Comparison of ENCODE assay signal across 26 cellular contexts in the genomic region with DNA sequence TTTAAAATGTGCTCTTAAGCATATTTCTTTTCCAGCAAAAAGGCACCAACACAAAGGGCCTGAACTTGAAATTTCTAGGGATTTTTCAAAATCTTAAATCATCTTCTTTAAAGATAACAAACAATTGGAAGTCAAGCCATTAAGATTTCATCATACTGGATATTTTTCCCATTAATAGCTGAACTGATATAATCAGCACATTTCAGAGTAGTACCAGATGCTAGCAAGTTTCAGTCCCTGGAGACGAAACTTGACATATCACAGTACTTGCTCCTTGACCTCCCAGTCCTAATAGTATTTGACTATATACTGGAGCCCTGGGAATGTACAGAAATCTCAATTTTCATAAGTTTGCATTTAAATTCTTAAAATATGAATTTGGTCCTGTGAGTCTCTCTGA.
"Had no signal": no experiment of that assay in that cellular context is flagged by ENCODE, and none has a peak within 500 bp of the region (broad histone marks: within the 10 kb centered on the region; RNA-seq: fewer than 3 reads in every experiment).

No MANE protein-coding gene starts in this region.

- H3K4me3 ChIP-seq: adrenal gland, body of pancreas, pancreas, psoas muscle, spleen, tibial nerve had no signal

- H3K9me3 Mint-ChIP-seq: activated CD4-positive, alpha-beta memory T cell treated with anti-CD3 and anti-CD28 coated beads for 36 hours; activated CD4-positive, alpha-beta T cell treated with anti-CD3 and anti-CD28 coated beads, Interleukin-2, amount 10 ng/mL, durations not matched to agents 24 days and 14 days; activated naive CD4-positive, alpha-beta T cell treated with anti-CD3 and anti-CD28 coated beads for 36 hours; activated naive CD8-positive, alpha-beta T cell treated with anti-CD3 and anti-CD28 coated beads for 36 hours; activated T-helper 1 cell treated with anti-CD3 and anti-CD28 coated beads, Interleukin-12 subunit alpha, Interleukin-12 subunit beta, Interleukin-2, Interleukin-4 antibody, amounts not matched to agents 30 ng/mL and 10 ng/mL and 1 ng/mL, durations not matched to agents 14 hours and 24 hours and 36 hours had no signal

- H3K27ac Mint-ChIP-seq: activated CD4-positive, alpha-beta memory T cell treated with anti-CD3 and anti-CD28 coated beads for 36 hours; activated CD4-positive, alpha-beta T cell treated with anti-CD3 and anti-CD28 coated beads, Interleukin-2, amount 10 ng/mL, durations not matched to agents 24 days and 14 days; activated naive CD4-positive, alpha-beta T cell treated with anti-CD3 and anti-CD28 coated beads for 36 hours; activated naive CD8-positive, alpha-beta T cell treated with anti-CD3 and anti-CD28 coated beads for 36 hours; activated T-helper 1 cell treated with anti-CD3 and anti-CD28 coated beads, Interleukin-12 subunit alpha, Interleukin-12 subunit beta, Interleukin-2, Interleukin-4 antibody, amounts not matched to agents 30 ng/mL and 10 ng/mL and 1 ng/mL, durations not matched to agents 14 hours and 24 hours and 36 hours; naive thymus-derived CD8-positive, alpha-beta T cell had no signal

- H3K36me3 Mint-ChIP-seq: activated CD4-positive, alpha-beta memory T cell treated with anti-CD3 and anti-CD28 coated beads for 36 hours; activated naive CD8-positive, alpha-beta T cell treated with anti-CD3 and anti-CD28 coated beads for 36 hours; naive thymus-derived CD8-positive, alpha-beta T cell had no signal

- H3K4me1 Mint-ChIP-seq: neural crest cell had no signal

- H3K4me3 Mint-ChIP-seq: activated CD4-positive, alpha-beta memory T cell treated with anti-CD3 and anti-CD28 coated beads for 36 hours; activated CD4-positive, alpha-beta T cell treated with anti-CD3 and anti-CD28 coated beads, Interleukin-2, amount 10 ng/mL, durations not matched to agents 24 days and 14 days; activated naive CD4-positive, alpha-beta T cell treated with anti-CD3 and anti-CD28 coated beads for 36 hours; activated naive CD8-positive, alpha-beta T cell treated with anti-CD3 and anti-CD28 coated beads for 36 hours; activated T-helper 1 cell treated with anti-CD3 and anti-CD28 coated beads, Interleukin-12 subunit alpha, Interleukin-12 subunit beta, Interleukin-2, Interleukin-4 antibody, amounts not matched to agents 30 ng/mL and 10 ng/mL and 1 ng/mL, durations not matched to agents 14 hours and 24 hours and 36 hours; naive thymus-derived CD8-positive, alpha-beta T cell; neural crest cell had no signal

- FAIRE-seq: colon, frontal cortex, pancreas had no signal

- DNase-seq: activated CD4-positive, alpha-beta memory T cell treated with anti-CD3 and anti-CD28 coated beads for 36 hours; activated CD4-positive, alpha-beta T cell treated with anti-CD3 and anti-CD28 coated beads, Interleukin-2, amount 10 ng/mL, durations not matched to agents 24 days and 14 days; activated CD4-positive, CD25-positive, alpha-beta regulatory T cell treated with anti-CD3 and anti-CD28 coated beads, Interleukin-2, amount 50 U/mL, for 72 hours; activated CD8-positive, alpha-beta memory T cell treated with anti-CD3 and anti-CD28 coated beads, Interleukin-2, amount 50 U/mL, for 4 hours; activated effector memory CD4-positive, alpha-beta T cell treated with anti-CD3 and anti-CD28 coated beads, Interleukin-2, amount 50 U/mL, for 16 hours; activated naive CD4-positive, alpha-beta T cell treated with anti-CD3 and anti-CD28 coated beads for 36 hours; activated naive CD8-positive, alpha-beta T cell treated with anti-CD3 and anti-CD28 coated beads for 36 hours; activated T-cell treated with anti-CD3 and anti-CD28 coated beads, Interleukin-2, amount 50 U/mL, for 1 hour; adrenal gland; aorta; body of pancreas; effector CD8-positive, alpha-beta T cell; islet precursor cell; midbrain; naive thymus-derived CD8-positive, alpha-beta T cell; nucleus accumbens; pancreas; psoas muscle; spleen; stimulated activated naive CD4-positive, alpha-beta T cell treated with Interleukin-2 at 50 U/mL for 16 hours; T-helper 2 cell had no signal

- ATAC-seq: body of pancreas; naive thymus-derived CD8-positive, alpha-beta T cell; pancreas; psoas muscle had no signal
